11 cellular contexts compared by ENCODE assay signal in the genomic region with DNA sequence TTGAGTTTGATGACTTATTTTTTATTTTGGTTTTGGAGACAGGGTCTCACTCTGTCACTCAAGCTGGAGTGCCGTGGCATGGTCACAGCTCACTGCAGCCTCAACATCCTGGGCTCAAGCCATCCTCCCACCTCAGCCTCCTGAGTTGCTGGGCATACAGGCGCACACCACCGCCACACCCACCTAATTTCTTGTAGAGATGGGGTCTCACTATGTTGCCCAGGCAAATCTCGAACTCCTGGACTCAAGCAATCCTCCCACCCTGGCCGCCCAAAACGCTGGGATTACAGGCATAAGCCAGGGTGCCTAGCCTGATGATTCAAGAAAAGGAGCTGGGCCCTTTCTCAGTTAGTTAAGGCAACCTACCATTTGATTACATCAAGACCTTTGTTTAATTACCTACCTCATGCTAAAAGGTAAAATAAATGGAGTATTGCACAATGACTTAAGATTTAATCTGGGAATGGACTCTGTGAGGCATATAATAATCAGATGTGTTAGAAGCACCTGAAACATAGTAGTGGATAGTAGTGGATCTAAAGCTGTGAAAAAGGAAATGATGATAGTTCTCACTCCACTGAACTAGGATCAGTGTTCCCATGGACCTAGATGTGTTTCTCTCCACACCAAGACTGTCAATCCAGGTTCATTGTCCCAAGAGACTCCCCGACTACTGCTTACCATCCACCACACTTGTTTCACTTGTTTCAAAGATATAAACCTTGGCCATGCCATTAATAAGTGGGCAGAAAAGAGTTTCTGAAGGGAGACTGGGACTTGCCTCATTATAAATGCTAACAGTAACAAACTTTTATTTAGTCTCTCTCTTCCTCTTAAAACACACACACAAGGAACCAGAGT. TPM values are rescaled to one million over a fixed set of nuclear protein-coding genes. Genes with fewer than 3 reads are reported as not detected.
A peak's percentile ranks its signal among the peaks of the same experiment; 100 is the strongest.
DNase-seq lines count a peak whose midpoint lies in the region; TF ChIP-seq lines count a peak whose summit lies in the region.
"Had no signal": no experiment of that assay in that cellular context is flagged by ENCODE, and none has a peak within 500 bp of the region (broad histone marks: within the 10 kb centered on the region; RNA-seq: fewer than 3 reads in every experiment).

No MANE protein-coding gene starts in this region.

- no peak overlapping the region for H3K9ac ChIP-seq in neural progenitor cell

- DNase-seq in Caco-2, result no peak
- no peak for DNase-seq in OCI-LY7 (ENCODE audit: low spot score)
- no peak for DNase-seq in neural progenitor cell (ENCODE audit: low spot score)
- no peak for DNase-seq in AG20443 (ENCODE audit: low spot score)
- no peak for DNase-seq in ascending aorta (ENCODE audit: low spot score in 2 of 2)
- no peak for DNase-seq in HPDE6-E6E7 (ENCODE audit: extremely low spot score)
- DNase-seq in NCI-H510A (lab: John Stamatoyannopoulos, UW), result no peak
- DNase-seq: activated naive CD4-positive, alpha-beta T cell treated with Interleukin-2 at 50 U/mL for 16 hours; islet precursor cell; SHP77 treated with DMSO at 0.1 percent for 48 hours had no signal

- no peaks in the 10 kb centered on the region for H3K9me2 ChIP-seq in OCI-LY7 (ENCODE audit: insufficient read depth, low read length)

- H3K4me3 ChIP-seq in Caco-2 (ENCODE audit: low read depth, low read length) (peak overlapping the region; percentile 91), OCI-LY7 (ENCODE audit: low read depth, low read length, poor library complexity, severe bottlenecking) (peak overlapping the region; percentile 95), esophagus (ENCODE audit: low read depth in 1 of 2, low read length in 2 of 2) (peak overlapping the region; percentile 75 to 81), neural progenitor cell (peak overlapping the region; percentile 73), ascending aorta (peak overlapping the region in 1 of 2 donors; percentile 77)

- peak overlapping the region; percentile 62 for H3K27ac ChIP-seq in OCI-LY7 (ENCODE audit: low read depth, low read length, poor library complexity, severe bottlenecking)
- no peak overlapping the region for H3K27ac ChIP-seq in esophagus (ENCODE audit: low read depth in 2 of 2, low read length in 1 of 2)
- no peak overlapping the region for H3K27ac ChIP-seq in neural progenitor cell
- H3K27ac ChIP-seq in ascending aorta, result no peak overlapping the region

- H3F3A ChIP-seq in neural progenitor cell (ENCODE audit: low read depth), result no peaks in the 10 kb centered on the region

- H3K36me3 ChIP-seq in Caco-2 (ENCODE audit: control insufficient read depth, insufficient read depth, low read length) (no peaks in the 10 kb centered on the region), OCI-LY7 (ENCODE audit: insufficient read depth, low read length) (peaks cover 41% of the 10 kb centered on the region), esophagus (ENCODE audit: control insufficient read depth in 2 of 2, insufficient read depth in 2 of 2, low read length in 1 of 2) (no peaks in the 10 kb centered on the region), neural progenitor cell (no peaks in the 10 kb centered on the region), ascending aorta (no peaks in the 10 kb centered on the region)

- CTCF ChIA-PET in Caco-2 (lab: Charles Lee), result no interaction called here
- CTCF ChIA-PET in OCI-LY7 (lab: Charles Lee; ENCODE audit: unreplicated experiment), result interaction anchor here (1.0 to 1.9 kb wide), 2 partner anchors 58 to 209 kb away, joined by 4 to 5 read pairs; no protein-coding TSS in a partner anchor

- no peaks in the 10 kb centered on the region for H3K27me3 ChIP-seq in Caco-2 (replicated peaks; ENCODE audit: control insufficient read depth, insufficient read depth, low read length)
- no peaks in the 10 kb centered on the region for H3K27me3 ChIP-seq in esophagus (ENCODE audit: control insufficient read depth in 1 of 2, insufficient read depth in 2 of 2, low read length in 2 of 2)
- H3K27me3 ChIP-seq in neural progenitor cell, result no peaks in the 10 kb centered on the region
- H3K27me3 ChIP-seq in ascending aorta, result no peaks in the 10 kb centered on the region

- no peaks in the 10 kb centered on the region for H3K9me3 ChIP-seq in Caco-2
- H3K9me3 ChIP-seq in OCI-LY7 (ENCODE audit: low read length), result peaks cover 10% of the 10 kb centered on the region; the same call in 1 of the 2 replicates
- no peaks in the 10 kb centered on the region for H3K9me3 ChIP-seq in esophagus (ENCODE audit: control insufficient read depth in 2 of 2, insufficient read depth in 1 of 2, low read depth in 1 of 2, low read length in 1 of 2)
- no peaks in the 10 kb centered on the region for H3K9me3 ChIP-seq in neural progenitor cell (ENCODE audit: low read depth)
- no peaks in the 10 kb centered on the region for H3K9me3 ChIP-seq in ascending aorta

- no peaks in the 10 kb centered on the region for H3K27me3 Mint-ChIP-seq in Caco-2 (ENCODE audit: insufficient read depth, unreplicated experiment)
- H3K27me3 Mint-ChIP-seq in neural progenitor cell (ENCODE audit: insufficient read depth, low read depth), result peaks cover 2% of the 10 kb centered on the region

- H3K27ac Mint-ChIP-seq in Caco-2 (ENCODE audit: unreplicated experiment) (peak overlapping the region; percentile 80), neural progenitor cell (no peak overlapping the region)

- H3K36me3 Mint-ChIP-seq in Caco-2 (ENCODE audit: insufficient read depth, unreplicated experiment), result peaks cover 30% of the 10 kb centered on the region
- H3K36me3 Mint-ChIP-seq in neural progenitor cell, result peaks cover 3% of the 10 kb centered on the region

- H3K9me3 Mint-ChIP-seq in Caco-2 (ENCODE audit: unreplicated experiment), result no peaks in the 10 kb centered on the region
- no peaks in the 10 kb centered on the region for H3K9me3 Mint-ChIP-seq in neural progenitor cell

- H2AFZ ChIP-seq in OCI-LY7 (ENCODE audit: low read length) (peak overlapping the region; percentile 41; the same call in 1 of the 2 replicates), neural progenitor cell (replicated peaks) (no peak overlapping the region)

- POLR2A ChIA-PET in Caco-2 (lab: Charles Lee) (no interaction called here), OCI-LY7 (lab: Charles Lee) (interaction anchor here (0.6 to 5.1 kb wide), 26 partner anchors 9 to 680 kb away, joined by 3 to 48 read pairs (median 4); no protein-coding TSS in a partner anchor)

- H3K4me2 ChIP-seq in OCI-LY7 (ENCODE audit: low read length) (peak overlapping the region; percentile 92), neural progenitor cell (peak overlapping the region; percentile 91)

- BruUV-seq in Caco-2 (replicated peaks; lab: Mats Ljungman, UMichigan) (no TSS peak), OCI-LY7 (replicated peaks; lab: Mats Ljungman, UMichigan) (TSS peak; percentile 33)

- peaks cover 31% of the 10 kb centered on the region for H3K4me1 Mint-ChIP-seq in Caco-2 (ENCODE audit: low read depth, unreplicated experiment)
- H3K4me1 Mint-ChIP-seq in neural progenitor cell, result peaks cover 11% of the 10 kb centered on the region

- peak overlapping the region; percentile 88 for H3K4me3 Mint-ChIP-seq in Caco-2 (ENCODE audit: unreplicated experiment)
- peak overlapping the region; percentile 93 for H3K4me3 Mint-ChIP-seq in neural progenitor cell

- peaks cover 23% of the 10 kb centered on the region; the same call in 1 of the 2 replicates for H4K20me1 ChIP-seq in OCI-LY7 (ENCODE audit: insufficient read depth, low read length)
- H4K20me1 ChIP-seq in neural progenitor cell (ENCODE audit: low read depth), result peaks cover 26% of the 10 kb centered on the region

- H3K79me2 ChIP-seq in OCI-LY7 (ENCODE audit: insufficient read depth, low read depth, low read length), result peaks cover 66% of the 10 kb centered on the region
- peaks cover 66% of the 10 kb centered on the region for H3K79me2 ChIP-seq in neural progenitor cell (ENCODE audit: low read depth)

- 83 to 89% methylated on average over 7 of the region's 7 CpGs for WGBS in esophagus, 2 donors

- H3K4me1 ChIP-seq in Caco-2 (peaks cover 52% of the 10 kb centered on the region), OCI-LY7 (ENCODE audit: insufficient read depth, low read length, poor library complexity, severe bottlenecking) (peaks cover 57% of the 10 kb centered on the region), esophagus (ENCODE audit: control insufficient read depth in 2 of 2, insufficient read depth in 2 of 2, low read length in 1 of 2) (no peaks in the 10 kb centered on the region), neural progenitor cell (peaks cover 6% of the 10 kb centered on the region), ascending aorta (peaks cover 0 to 8% of the 10 kb centered on the region in 2 donors)

- intact Hi-C loops in Caco-2 (cut with micrococcal nuclease; ENCODE audit: unreplicated experiment), result loop anchor here (2.0 to 5.0 kb wide), 2 partner anchors 39 to 70 kb away; no protein-coding TSS in a partner anchor
- intact Hi-C loops in OCI-LY7 (cut with micrococcal nuclease; ENCODE audit: unreplicated experiment), result loop anchor here (5.0 kb wide), 1 partner anchor 170 kb away; a partner anchor contains a TSS
- intact Hi-C loops in ascending aorta (cut with DNase I), result no loop called here

- TF ChIP-seq CTCF in Caco-2 (IDR thresholded peaks at IDR 0.05; ENCODE audit: insufficient read depth in 1 of 2, low read depth in 1 of 2, low read length in 1 of 2, severe bottlenecking in 1 of 2, unreplicated experiment in 1 of 2) (no peak), OCI-LY7 (conservative IDR thresholded peaks at IDR 0.05; ENCODE audit: low read length) (no peak), neural progenitor cell (IDR thresholded peaks at IDR 0.05) (no peak), ascending aorta (IDR thresholded peaks at IDR 0.05) (no peak)

RNA-seq across cellular contexts. Expression of a gene that starts 2.1 kb away (rescaled TPM):
- 60.8 and 64.4 TPM in 2 replicates for total RNA-seq in Caco-2 (2022)
- total RNA-seq in OCI-LY7 (2014; rRNA removed; shearing (Covaris generic)), result 22.7 and 28.1 TPM in 2 replicates
- 35.1 and 36.5 TPM in 2 replicates for total RNA-seq in OCI-LY7 (2022)
- polyA plus RNA-seq in esophagus, result 10 to 100 TPM; 21.2 to 24.3 TPM
- 16.9 and 23.2 TPM in 2 replicates for total RNA-seq in neural progenitor cell (ENCODE audit: low replicate concordance)
- total RNA-seq in ascending aorta, result 1.8 TPM
